Comparison of ENCODE assay signal across 7 cellular contexts in genomic region chr10:24802378-24802777, GRCh38.
"Had no signal": no experiment of that assay in that cellular context is flagged by ENCODE, and none has a peak within 500 bp of the region (broad histone marks: within the 10 kb centered on the region; RNA-seq: fewer than 3 reads in every experiment).

No MANE protein-coding gene starts in this region.

- H3K4me2 ChIP-seq: KMS-11 had no signal

- FAIRE-seq: HepG2 had no signal

- DNase-seq: IMR-90, KBM-7, KG1 had no signal

- H3K27ac ChIP-seq: HL-60, KMS-11 had no signal

- ATAC-seq: HepG2 had no signal

- H3K9ac ChIP-seq: KMS-11 had no signal

- H3K9me3 Mint-ChIP-seq: IgD-negative memory B cell had no signal

- H3K27ac Mint-ChIP-seq: IgD-negative memory B cell had no signal

- H3K4me1 Mint-ChIP-seq: IgD-negative memory B cell had no signal

- H3K4me3 Mint-ChIP-seq: IgD-negative memory B cell had no signal
